24 cellular contexts compared by ENCODE assay signal in genomic region chr9:31608413-31608812, GRCh38.
DNase-seq lines count a peak whose midpoint lies in the region; FAIRE-seq and TF ChIP-seq lines count a peak whose summit lies in the region.
"Had no signal": no experiment of that assay in that cellular context is flagged by ENCODE, and none has a peak within 500 bp of the region (broad histone marks: within the 10 kb centered on the region; RNA-seq: fewer than 3 reads in every experiment).

No MANE protein-coding gene starts in this region.

- BruUV-seq in mammary epithelial cell (replicated peaks; lab: Mats Ljungman, UMichigan): no TSS peak

- no peak overlapping the region for H3K27ac ChIP-seq in mammary epithelial cell (ENCODE audit: insufficient read depth, low read depth, low read length)
- H3K27ac ChIP-seq: C4-2B, prostate gland had no signal

- no peaks in the 10 kb centered on the region for H4K20me1 ChIP-seq in mammary epithelial cell (ENCODE audit: insufficient read depth, low read length)

- no peaks in the 10 kb centered on the region for H3K27me3 ChIP-seq in mammary epithelial cell (ENCODE audit: insufficient read depth, low read length)

- intact Hi-C loops in mammary epithelial cell (cut with micrococcal nuclease): no loop called here

- H3K4me2 ChIP-seq in mammary epithelial cell (ENCODE audit: insufficient read depth, low read depth, low read length): no peak overlapping the region

- CTCF ChIA-PET in mammary epithelial cell (lab: Charles Lee; ENCODE audit: low non-redundant PET): interaction anchor here (0.7 kb wide), 1 partner anchor 1778 kb away, joined by 4 read pairs; no protein-coding TSS in a partner anchor

- in situ Hi-C loops in mammary epithelial cell (cut with MboI; ENCODE audit: low sequenced_read_pairs in 2 of 2): no loop called here

- peak; percentile 68 for FAIRE-seq in urothelium cell line (lab: Jason Lieb, UNC)
- FAIRE-seq: GM18507, H1 had no signal

- no peaks in the 10 kb centered on the region for H3K36me3 ChIP-seq in mammary epithelial cell (ENCODE audit: insufficient read depth, low read length)
- H3K36me3 ChIP-seq: prostate gland had no signal

- peak overlapping the region; percentile 77 for H2AFZ ChIP-seq in mammary epithelial cell (ENCODE audit: low read depth, low read length)

- no peak overlapping the region for H3K9ac ChIP-seq in mammary epithelial cell (ENCODE audit: insufficient read depth, low read length)

- dilution Hi-C loops in mammary epithelial cell (cut with HindIII; ENCODE audit: low sequenced_read_pairs): no loop called here

- H3K4me3 ChIP-seq in mammary epithelial cell (replicated peaks in 1 of 3; ENCODE audit: insufficient read depth in 1 of 3, low read depth in 2 of 3, low read length in 3 of 3) (no peak overlapping the region), foreskin fibroblast (ENCODE audit: low read depth in 1 of 2, low read length in 2 of 2) (no peak overlapping the region)
- H3K4me3 ChIP-seq: prostate gland had no signal

- H3K4me1 ChIP-seq in mammary epithelial cell (ENCODE audit: insufficient read depth, low read length): peaks cover 20% of the 10 kb centered on the region
- H3K4me1 ChIP-seq: prostate gland had no signal

- DNase-seq in NCI-H2171 treated with DMSO at 0.1 percent for 48 hours (lab: John Stamatoyannopoulos, UW) (peak; percentile 20), NCI-H2171 (lab: John Stamatoyannopoulos, UW) (no peak), mammary epithelial cell (no peak), foreskin fibroblast (peak; percentile 70 to 83), urothelium cell line (ENCODE audit: low spot score) (no peak), cerebellar nuclear complex (lab: John Stamatoyannopoulos, UW) (no peak)
- no peak for DNase-seq in activated naive CD4-positive, alpha-beta T cell (lab: John Stamatoyannopoulos, UW)
- DNase-seq in activated T-cell treated with anti-CD3 and anti-CD28 coated beads, Interleukin-2, amount 50 U/mL, for 1 hour: no peak
- DNase-seq: activated CD4-positive, alpha-beta memory T cell treated with anti-CD3 and anti-CD28 coated beads for 36 hours; activated naive CD8-positive, alpha-beta T cell treated with anti-CD3 and anti-CD28 coated beads for 36 hours; activated T-cell treated with anti-CD3 and anti-CD28 coated beads, Interleukin-2, amount 50 U/mL, for 24 hours; DMS79 treated with DMSO at 0.1 percent for 48 hours; endodermal cell; immature natural killer cell; KBM-7; naive thymus-derived CD8-positive, alpha-beta T cell; NCI-H1105 treated with DMSO at 0.1 percent for 48 hours; stimulated activated CD4-positive, alpha-beta T cell treated with anti-CD3 and anti-CD28 coated beads, Interleukin-12 subunit alpha, Interleukin-12 subunit beta, amount 100 ng/mL, for 4 hours; T-cell; trophoblast cell had no signal

- TF ChIP-seq CTCF in mammary epithelial cell (conservative IDR thresholded peaks at IDR 0.05 in 1 of 2, IDR thresholded peaks at IDR 0.05 in 1 of 2; ENCODE audit: extremely low read depth in 1 of 2, insufficient read depth in 1 of 2, low read depth in 1 of 2, low read length in 2 of 2) (no peak), foreskin fibroblast (IDR thresholded peaks at IDR 0.05; ENCODE audit: low read depth, low read length) (no peak)

- no peaks in the 10 kb centered on the region for H3K9me3 ChIP-seq in mammary epithelial cell (replicated peaks; ENCODE audit: insufficient read depth, low read length)
- H3K9me3 ChIP-seq: prostate gland had no signal

- no peaks in the 10 kb centered on the region for H3K79me2 ChIP-seq in mammary epithelial cell (ENCODE audit: insufficient read depth, low read length)

Comparison
In these comparisons a context has a peak if more than half of its experiments do, and no peak if none do; other contexts are left out.
1. DNase-seq: peak in NCI-H2171 treated with DMSO at 0.1 percent for 48 hours (single experiment) and foreskin fibroblast (2 of 2); none in NCI-H2171 (single experiment), mammary epithelial cell (single experiment), urothelium cell line (single experiment), activated naive CD4-positive, alpha-beta T cell (0 of 4), activated T-cell treated with anti-CD3 and anti-CD28 coated beads, Interleukin-2, amount 50 U/mL, for 1 hour (single experiment) and cerebellar nuclear complex (0 of 2).